In the genomic region with DNA sequence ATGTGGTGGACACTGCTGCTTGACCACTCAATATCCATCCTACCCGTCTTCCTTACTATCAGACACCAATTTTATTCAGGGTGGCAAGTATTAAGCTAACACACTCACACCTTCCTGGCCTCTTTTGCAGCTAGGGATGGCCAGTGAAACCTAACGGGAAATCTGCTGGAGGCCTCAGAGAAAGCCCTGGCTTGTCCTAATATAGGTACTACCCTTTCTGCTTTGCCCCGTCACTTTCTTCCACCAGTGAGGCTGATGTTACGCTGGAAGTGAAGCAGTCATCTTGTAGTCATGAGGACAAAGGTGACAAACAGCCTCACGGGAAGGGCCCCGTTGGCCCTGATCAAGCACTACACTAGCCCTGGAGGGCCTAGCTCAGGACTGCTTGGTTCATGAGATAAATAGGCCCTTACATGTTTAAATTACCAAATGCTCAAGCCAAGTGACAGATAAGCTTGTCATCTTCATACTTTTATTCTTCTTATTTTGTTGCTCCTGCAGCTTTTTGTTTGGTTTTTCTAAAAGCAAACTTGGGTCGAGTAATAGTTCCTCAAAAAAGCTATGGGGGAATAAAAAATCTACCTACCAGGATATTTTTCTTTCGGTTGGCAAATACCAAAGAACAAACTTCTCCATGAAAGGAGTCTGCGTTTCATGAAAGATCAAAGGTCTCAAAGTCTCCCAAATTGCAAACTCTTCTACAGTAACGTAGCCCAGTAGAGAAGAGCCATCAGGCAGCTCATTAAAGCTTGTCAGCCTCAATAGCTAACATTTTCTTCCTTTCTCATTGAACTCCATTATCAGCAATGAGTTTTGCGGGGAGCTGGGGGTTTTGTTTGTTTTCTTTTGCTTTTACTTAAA, we compare ENCODE assay signal across 14 cellular contexts. TPM values are rescaled to one million over a fixed set of nuclear protein-coding genes. Genes with fewer than 3 reads are reported as not detected.
DNase-seq lines count a peak whose midpoint lies in the region; ATAC-seq and TF ChIP-seq lines count a peak whose summit lies in the region.
"Had no signal": no experiment of that assay in that cellular context is flagged by ENCODE, and none has a peak within 500 bp of the region (broad histone marks: within the 10 kb centered on the region; RNA-seq: fewer than 3 reads in every experiment).

No MANE protein-coding gene starts in this region.

- H3K27ac ChIP-seq in skeletal muscle tissue (ENCODE audit: low read depth, low read length): peak overlapping the region; percentile 36
- H3K27ac ChIP-seq: SK-N-MC had no signal

- H3K27ac Mint-ChIP-seq in Caco-2 (ENCODE audit: unreplicated experiment) (peak overlapping the region; percentile 88), WTC11 (peak overlapping the region; percentile 0; the same call in 1 of the 2 replicates)
- H3K27ac Mint-ChIP-seq in naive thymus-derived CD8-positive, alpha-beta T cell: peak overlapping the region in 1 of 10 donors; percentile 66
- H3K27ac Mint-ChIP-seq in stimulated activated memory B cell treated with anti-CD40 and anti-IgM and Interleukin-4, amounts not matched to agents 10 μg/mL and 1 μg/mL and 100 μg/mL, for 72 hours: no peak overlapping the region
- H3K27ac Mint-ChIP-seq: activated CD4-positive, alpha-beta memory T cell treated with anti-CD3 and anti-CD28 coated beads, Interleukin-2, amount 10 ng/mL, durations not matched to agents 7 days and 5 days; activated T-helper 17 cell treated with anti-CD3 and anti-CD28 coated beads, Interleukin-2, amount 50 U/mL, for 72 hours had no signal

- no peak for TF ChIP-seq CTCF in Caco-2 (IDR thresholded peaks at IDR 0.05; ENCODE audit: insufficient read depth in 1 of 2, low read depth in 1 of 2, low read length in 1 of 2, severe bottlenecking in 1 of 2, unreplicated experiment in 1 of 2)
- TF ChIP-seq CTCF in WTC11 (IDR thresholded peaks at IDR 0.05): no peak

- H3K4me3 ChIP-seq in Caco-2 (ENCODE audit: low read depth, low read length): no peak overlapping the region
- no peak overlapping the region for H3K4me3 ChIP-seq in skeletal muscle tissue (ENCODE audit: low read length in 3 of 3)
- H3K4me3 ChIP-seq in H7 (ENCODE audit: insufficient read depth, low read depth, low read length): no peak overlapping the region
- H3K4me3 ChIP-seq: SK-N-MC had no signal

- H3K9me3 ChIP-seq in Caco-2 (no peaks in the 10 kb centered on the region), skeletal muscle tissue (ENCODE audit: control insufficient read depth in 3 of 3, low read length in 3 of 3) (no peaks in the 10 kb centered on the region)

- H3K9me3 Mint-ChIP-seq in Caco-2 (ENCODE audit: unreplicated experiment): no peaks in the 10 kb centered on the region
- H3K9me3 Mint-ChIP-seq in WTC11: peaks cover 13% of the 10 kb centered on the region
- peaks cover 0 to 33% (median 10%) of the 10 kb centered on the region in 9 donors for H3K9me3 Mint-ChIP-seq in naive thymus-derived CD8-positive, alpha-beta T cell
- H3K9me3 Mint-ChIP-seq in stimulated activated memory B cell treated with anti-CD40 and anti-IgM and Interleukin-4, amounts not matched to agents 10 μg/mL and 1 μg/mL and 100 μg/mL, for 72 hours: peaks cover 11% of the 10 kb centered on the region

- H3K27me3 ChIP-seq in Caco-2 (replicated peaks; ENCODE audit: control insufficient read depth, insufficient read depth, low read length) (no peaks in the 10 kb centered on the region), skeletal muscle tissue (ENCODE audit: control insufficient read depth in 3 of 3, insufficient read depth in 3 of 3, low read length in 3 of 3) (no peaks in the 10 kb centered on the region), H7 (ENCODE audit: control insufficient read depth, insufficient read depth, low read length) (no peaks in the 10 kb centered on the region)

- H3K4me3 Mint-ChIP-seq in Caco-2 (ENCODE audit: unreplicated experiment) (no peak overlapping the region), WTC11 (no peak overlapping the region)
- H3K4me3 Mint-ChIP-seq in naive thymus-derived CD8-positive, alpha-beta T cell: no peak overlapping the region
- no peak overlapping the region for H3K4me3 Mint-ChIP-seq in stimulated activated memory B cell treated with anti-CD40 and anti-IgM and Interleukin-4, amounts not matched to agents 10 μg/mL and 1 μg/mL and 100 μg/mL, for 72 hours
- H3K4me3 Mint-ChIP-seq: activated CD4-positive, alpha-beta memory T cell treated with anti-CD3 and anti-CD28 coated beads, Interleukin-2, amount 10 ng/mL, durations not matched to agents 7 days and 5 days; activated T-helper 17 cell treated with anti-CD3 and anti-CD28 coated beads, Interleukin-2, amount 50 U/mL, for 72 hours had no signal

- H3K36me3 ChIP-seq in Caco-2 (ENCODE audit: control insufficient read depth, insufficient read depth, low read length) (peaks cover 4% of the 10 kb centered on the region; the same call in 1 of the 2 replicates), skeletal muscle tissue (ENCODE audit: control insufficient read depth in 3 of 3, insufficient read depth in 3 of 3, low read length in 3 of 3) (no peaks in the 10 kb centered on the region), H7 (replicated peaks; ENCODE audit: control insufficient read depth, insufficient read depth, low read length) (no peaks in the 10 kb centered on the region)

- H3K4me1 Mint-ChIP-seq in Caco-2 (ENCODE audit: low read depth, unreplicated experiment) (peaks cover 62% of the 10 kb centered on the region), WTC11 (peaks cover 45% of the 10 kb centered on the region)
- peaks cover 4 to 44% (median 9%) of the 10 kb centered on the region in 4 donors for H3K4me1 Mint-ChIP-seq in naive thymus-derived CD8-positive, alpha-beta T cell
- peaks cover 44% of the 10 kb centered on the region for H3K4me1 Mint-ChIP-seq in stimulated activated memory B cell treated with anti-CD40 and anti-IgM and Interleukin-4, amounts not matched to agents 10 μg/mL and 1 μg/mL and 100 μg/mL, for 72 hours

- intact Hi-C loops in Caco-2 (cut with micrococcal nuclease; ENCODE audit: unreplicated experiment) (no loop called here), left colon (cut with DNase I, micrococcal nuclease) (no loop called here)

- DNase-seq in Caco-2 (no peak), WTC11 (ENCODE audit: low spot score) (no peak), left colon (no peak), H7 (no peak), HPDE6-E6E7 (ENCODE audit: extremely low spot score) (no peak)
- no peak for DNase-seq in naive thymus-derived CD8-positive, alpha-beta T cell
- DNase-seq: activated CD4-positive, alpha-beta memory T cell treated with anti-CD3 and anti-CD28 coated beads, Interleukin-2, amount 10 ng/mL, durations not matched to agents 7 days and 5 days; COR-L47; NCI-H1105 treated with DMSO at 0.1 percent for 48 hours; stimulated activated CD4-positive, alpha-beta T cell treated with anti-CD3 and anti-CD28 coated beads, Interleukin-2, amount 100 ng/mL, for 24 hours had no signal

- H3K36me3 Mint-ChIP-seq in Caco-2 (ENCODE audit: insufficient read depth, unreplicated experiment): peaks cover 46% of the 10 kb centered on the region
- peaks cover 32% of the 10 kb centered on the region for H3K36me3 Mint-ChIP-seq in WTC11
- H3K36me3 Mint-ChIP-seq in naive thymus-derived CD8-positive, alpha-beta T cell: peaks cover 19 to 39% (median 19%) of the 10 kb centered on the region in 3 donors
- H3K36me3 Mint-ChIP-seq in stimulated activated memory B cell treated with anti-CD40 and anti-IgM and Interleukin-4, amounts not matched to agents 10 μg/mL and 1 μg/mL and 100 μg/mL, for 72 hours: peaks cover 32% of the 10 kb centered on the region

- H3K27me3 Mint-ChIP-seq in Caco-2 (ENCODE audit: insufficient read depth, unreplicated experiment) (no peaks in the 10 kb centered on the region), WTC11 (ENCODE audit: low read depth) (no peaks in the 10 kb centered on the region)
- no peaks in the 10 kb centered on the region for H3K27me3 Mint-ChIP-seq in naive thymus-derived CD8-positive, alpha-beta T cell
- H3K27me3 Mint-ChIP-seq in stimulated activated memory B cell treated with anti-CD40 and anti-IgM and Interleukin-4, amounts not matched to agents 10 μg/mL and 1 μg/mL and 100 μg/mL, for 72 hours: no peaks in the 10 kb centered on the region
- H3K27me3 Mint-ChIP-seq: activated CD4-positive, alpha-beta memory T cell treated with anti-CD3 and anti-CD28 coated beads, Interleukin-2, amount 10 ng/mL, durations not matched to agents 7 days and 5 days; activated T-helper 17 cell treated with anti-CD3 and anti-CD28 coated beads, Interleukin-2, amount 50 U/mL, for 72 hours had no signal

- POLR2A ChIA-PET in Caco-2 (lab: Charles Lee): interaction anchor here (0.6 to 1.6 kb wide), 4 partner anchors 8 to 31 kb away, joined by 3 to 5 read pairs (median 4); no protein-coding TSS in a partner anchor
- POLR2A ChIA-PET in WTC11 (lab: Charles Lee): interaction anchor here (0.6 kb wide), 1 partner anchor 258 kb away, joined by 3 read pairs; no protein-coding TSS in a partner anchor
- POLR2A ChIA-PET in naive thymus-derived CD8-positive, alpha-beta T cell (lab: Charles Lee): interaction anchor here (1.5 kb wide), 1 partner anchor 47 kb away, joined by 3 read pairs; no protein-coding TSS in a partner anchor

- CTCF ChIA-PET in Caco-2 (lab: Charles Lee) (no interaction called here), WTC11 (lab: Charles Lee) (interaction anchor here (0.7 to 1.5 kb wide), 4 partner anchors 18 to 358 kb away, joined by 3 read pairs; a partner anchor contains a TSS)

- ATAC-seq in WTC11 (no peak), left colon (peak; percentile 54)
- no peak for ATAC-seq in naive thymus-derived CD8-positive, alpha-beta T cell
- ATAC-seq in stimulated activated memory B cell treated with anti-CD40 and anti-IgM and Interleukin-4, amounts not matched to agents 10 μg/mL and 1 μg/mL and 100 μg/mL, for 72 hours: no peak
- ATAC-seq: activated T-helper 17 cell treated with anti-CD3 and anti-CD28 coated beads, Interleukin-2, amount 50 U/mL, for 72 hours had no signal

- no TSS peak for BruUV-seq in Caco-2 (replicated peaks; lab: Mats Ljungman, UMichigan)

- H3K4me1 ChIP-seq in Caco-2: peaks cover 83% of the 10 kb centered on the region
- peaks cover 47 to 87% (median 61%) of the 10 kb centered on the region in 3 donors for H3K4me1 ChIP-seq in skeletal muscle tissue (ENCODE audit: control insufficient read depth in 3 of 3, insufficient read depth in 3 of 3, low read length in 3 of 3)

- no peak overlapping the region for H3K9ac ChIP-seq in skeletal muscle tissue (ENCODE audit: low read depth in 1 of 3, low read length in 3 of 3)

TF ChIP-seq in WTC11, 78 proteins besides CTCF, POLR2A, EP300 and RAD21 (continues in another document):
- TF ChIP-seq FOXJ3 (CRISPR knock-in tag; IDR thresholded peaks at IDR 0.05; ENCODE audit: borderline replicate concordance) (no peak), ZNF423 (CRISPR knock-in tag; IDR thresholded peaks at IDR 0.05) (no peak), ETV6 (CRISPR knock-in tag; IDR thresholded peaks at IDR 0.05) (no peak), RORB (CRISPR knock-in tag; IDR thresholded peaks at IDR 0.05) (no peak)

RNA-seq across cellular contexts. Expression of a gene that starts 17.5 kb away (rescaled TPM):
- total RNA-seq in Caco-2 (2022) (106 and 123 TPM in 2 replicates), WTC11 (2021) (48.1 to 60.6 TPM (median 52.1 TPM) in 3 replicates), left colon (10 to 100 TPM; 39.2 to 41.5 TPM), skeletal muscle tissue (12.5 TPM)
- 10 to 100 TPM in 1 of 2 experiments, 1 to 10 TPM in 1; 9.1 to 12.8 TPM for total RNA-seq in naive thymus-derived CD8-positive, alpha-beta T cell
- 1 to 10 TPM; 5.2 to 9.0 (median 5.5) TPM for polyA plus RNA-seq in naive thymus-derived CD8-positive, alpha-beta T cell
- total RNA-seq in H7 (2014; rRNA removed; shearing (Covaris generic)): 11.4 and 13.0 TPM in 2 replicates
